ENCODE assay signal across 8 cellular contexts in the genomic region with DNA sequence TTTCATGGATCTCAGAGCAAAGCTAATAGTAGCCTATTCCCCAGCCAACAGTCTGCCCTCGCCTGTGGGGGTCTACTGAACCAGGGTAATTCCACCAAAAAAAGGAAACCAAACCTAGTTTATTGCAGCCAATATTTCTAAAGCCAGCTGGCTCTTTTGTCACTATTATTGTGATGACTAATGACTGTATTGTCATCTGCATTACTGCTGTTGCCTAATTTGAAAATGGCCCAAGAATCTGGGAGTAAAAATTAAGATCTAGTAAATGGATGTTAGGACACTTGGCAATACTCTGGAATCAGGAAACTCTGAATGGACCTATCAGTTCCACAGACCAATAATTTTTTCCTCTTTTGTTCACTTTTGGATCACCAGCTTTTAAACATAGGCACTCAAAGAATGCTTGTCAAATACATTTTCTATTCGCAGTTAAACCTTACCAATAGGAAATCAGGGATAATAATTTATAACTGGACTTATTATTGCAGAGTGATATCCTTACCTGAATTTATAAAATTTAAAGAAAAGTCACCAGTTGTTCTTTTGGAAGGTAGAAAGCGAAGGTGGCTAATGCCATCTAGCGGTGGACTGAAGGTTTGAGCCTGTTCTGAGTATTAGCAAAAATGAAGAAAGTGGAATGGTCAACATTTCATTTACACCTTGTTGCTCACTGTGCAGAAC.
DNase-seq lines count a peak whose midpoint lies in the region; ATAC-seq, FAIRE-seq and TF ChIP-seq lines count a peak whose summit lies in the region.

No MANE protein-coding gene starts in this region.

- H3K23ac ChIP-seq in IMR-90 (ENCODE audit: low read depth, low read length): no peak overlapping the region

- H2BK5ac ChIP-seq in IMR-90 (ENCODE audit: low read depth, low read length, poor library complexity, severe bottlenecking): no peak overlapping the region

- TF ChIP-seq CTCF in IMR-90 (conservative IDR thresholded peaks at IDR 0.05; ENCODE audit: low read depth, low read length) (peak; percentile 83), kidney (IDR thresholded peaks at IDR 0.05; ENCODE audit: borderline replicate concordance, extremely low read depth, insufficient read depth) (peak; percentile 77)

- no peak overlapping the region for H2BK20ac ChIP-seq in IMR-90 (ENCODE audit: low read depth, low read length)

- H4K5ac ChIP-seq in IMR-90 (ENCODE audit: low read depth, low read length): no peak overlapping the region

- DNase-seq in ELF-1 (ENCODE audit: low read depth, low spot score): peak; percentile 28
- DNase-seq in IMR-90: peak; percentile 44
- DNase-seq in RCC 7860 (ENCODE audit: low spot score): peak; percentile 34
- peak; percentile 9 to 51 for DNase-seq in T47D (ENCODE audit: low read depth in 1 of 2, low spot score in 1 of 2)
- DNase-seq in kidney: no peak
- peak in 2 of 3 experiments; percentile 9 to 22 for DNase-seq in stimulated activated CD4-positive, alpha-beta T cell treated with anti-CD3 and anti-CD28 coated beads, TNF-alpha, amount 100 ng/mL, for 24 hours (ENCODE audit: low read depth in 3 of 3)

- H3K9me1 ChIP-seq in IMR-90 (ENCODE audit: insufficient read depth, low read length): no peaks in the 10 kb centered on the region

- H3K27ac ChIP-seq in IMR-90 (ENCODE audit: insufficient read depth, low read length): no peak overlapping the region
- no peak overlapping the region for H3K27ac ChIP-seq in kidney (ENCODE audit: low read depth in 2 of 2, low read length in 2 of 2)

- TF ChIP-seq RAD21 in IMR-90 (IDR thresholded peaks at IDR 0.05; ENCODE audit: low read length): peak; percentile 80

- H3K79me1 ChIP-seq in IMR-90 (ENCODE audit: low read depth in 1 of 2, low read length in 2 of 2): no peaks in the 10 kb centered on the region

- dilution Hi-C loops in IMR-90 (cut with HindIII; ENCODE audit: low sequenced_read_pairs, unreplicated experiment): no loop called here

- H2BK120ac ChIP-seq in IMR-90 (ENCODE audit: low read depth, low read length): no peak overlapping the region

- no peaks in the 10 kb centered on the region for H3K9me3 ChIP-seq in IMR-90 (ENCODE audit: control insufficient read depth, insufficient read depth, low read length)
- H3K9me3 ChIP-seq in kidney (ENCODE audit: control insufficient read depth in 1 of 2, low read length in 2 of 2): no peaks in the 10 kb centered on the region

- H3K4ac ChIP-seq in IMR-90 (ENCODE audit: low read depth, low read length): no peak overlapping the region

- WGBS in IMR-90 (ENCODE audit: extremely low coverage in 2 of 2, insufficient read length in 1 of 2), 2 experiments: no CpG with 5 or more reads among the region's 4 CpGs

- FAIRE-seq in RCC 7860 (lab: Jason Lieb, UNC) (peak; percentile 70), kidney (lab: Jason Lieb, UNC) (peak; percentile 86)

- no peak overlapping the region for H3K18ac ChIP-seq in IMR-90 (ENCODE audit: low read depth, low read length)

- no peak overlapping the region for H3K4me2 ChIP-seq in IMR-90 (ENCODE audit: low read depth, low read length)

- H3K56ac ChIP-seq in IMR-90 (ENCODE audit: extremely low read depth, insufficient read depth, low read length): no peak overlapping the region

- intact Hi-C loops in IMR-90 (cut with micrococcal nuclease): loop anchor here (1.0 to 2.0 kb wide), 3 partner anchors 552 to 727 kb away; no protein-coding TSS in a partner anchor
- intact Hi-C loops in kidney (cut with DNase I): no loop called here

- in situ Hi-C loops in IMR-90 (cut with MboI; ENCODE audit: low sequenced_read_pairs): loop anchor here (5.0 to 10.0 kb wide), 3 partner anchors 636 to 1276 kb away; no protein-coding TSS in a partner anchor
- in situ Hi-C loops in T47D (cut with HindIII; ENCODE audit: low pct_unique_long_range_greater_than_20kb, low sequenced_read_pairs): no loop called here

- H3K9ac ChIP-seq in IMR-90 (ENCODE audit: low read depth, low read length) (no peak overlapping the region), kidney (ENCODE audit: low read length in 2 of 2) (no peak overlapping the region)

- no peak overlapping the region for H2AK9ac ChIP-seq in IMR-90 (replicated peaks; ENCODE audit: low read depth, low read length, poor library complexity)

- CTCF ChIA-PET in IMR-90 (lab: Yijun Ruan, JAX): interaction anchor here (0.9 to 1.4 kb wide), 4 partner anchors 9 to 1273 kb away, joined by 3 to 5 read pairs (median 4); no protein-coding TSS in a partner anchor

- no peak for TF ChIP-seq POLR2A in IMR-90 (IDR thresholded peaks at IDR 0.05; ENCODE audit: low read depth, low read length)

- no peak overlapping the region for H3K14ac ChIP-seq in IMR-90 (replicated peaks; ENCODE audit: low read depth, low read length)

- peaks cover 6% of the 10 kb centered on the region for H3K27me3 ChIP-seq in IMR-90 (ENCODE audit: control insufficient read depth, insufficient read depth, low read length)

- no peak overlapping the region for H4K8ac ChIP-seq in IMR-90 (ENCODE audit: low read depth in 2 of 2, low read length in 2 of 2)

- H2AFZ ChIP-seq in IMR-90 (replicated peaks; ENCODE audit: low read length, poor library complexity): no peak overlapping the region

- no peak overlapping the region for H4K91ac ChIP-seq in IMR-90 (ENCODE audit: insufficient read depth, low read depth, low read length)

- H3K4me3 ChIP-seq in IMR-90 (ENCODE audit: insufficient read depth, low read depth, low read length): no peak overlapping the region
- H3K4me3 ChIP-seq in kidney (ENCODE audit: low read length in 2 of 2): no peak overlapping the region

- H2AK5ac ChIP-seq in IMR-90 (ENCODE audit: low read depth, low read length): no peak overlapping the region

- POLR2A ChIA-PET in IMR-90 (lab: Charles Lee; ENCODE audit: unreplicated experiment): no interaction called here

- H3K36me3 ChIP-seq in IMR-90 (ENCODE audit: control insufficient read depth, insufficient read depth, low read length): no peaks in the 10 kb centered on the region
- peaks cover 0 to 4% of the 10 kb centered on the region in 2 donors for H3K36me3 ChIP-seq in kidney (ENCODE audit: control insufficient read depth in 1 of 2, insufficient read depth in 2 of 2, low read length in 2 of 2)

- H2BK15ac ChIP-seq in IMR-90 (ENCODE audit: low read depth, low read length): no peak overlapping the region

- H3K4me1 ChIP-seq in IMR-90 (ENCODE audit: control insufficient read depth, insufficient read depth, low read length) (no peaks in the 10 kb centered on the region), kidney (ENCODE audit: control insufficient read depth in 1 of 2, insufficient read depth in 1 of 2, low read depth in 1 of 2, low read length in 2 of 2) (no peaks in the 10 kb centered on the region)

- ATAC-seq in IMR-90 (ENCODE audit: low read depth): peak; percentile 72
- no peak for ATAC-seq in GM18520 (IDR thresholded peaks at IDR 0.05; ENCODE audit: unreplicated experiment)
- ATAC-seq in HG03159 (IDR thresholded peaks at IDR 0.05; ENCODE audit: unreplicated experiment): no peak

- no peaks in the 10 kb centered on the region for H4K20me1 ChIP-seq in IMR-90 (ENCODE audit: insufficient read depth, low read length)

- BruUV-seq in IMR-90 (replicated peaks; lab: Mats Ljungman, UMichigan): no TSS peak

TF ChIP-seq in IMR-90, 13 proteins besides CTCF, POLR2A, EP300 and RAD21:
- no peak for TF ChIP-seq CHD1 (IDR thresholded peaks at IDR 0.05; ENCODE audit: low read depth, low read length)
- TF ChIP-seq SMC3 (IDR thresholded peaks at IDR 0.05; ENCODE audit: low read depth, low read length): peak; percentile 63
